In the genomic region with DNA sequence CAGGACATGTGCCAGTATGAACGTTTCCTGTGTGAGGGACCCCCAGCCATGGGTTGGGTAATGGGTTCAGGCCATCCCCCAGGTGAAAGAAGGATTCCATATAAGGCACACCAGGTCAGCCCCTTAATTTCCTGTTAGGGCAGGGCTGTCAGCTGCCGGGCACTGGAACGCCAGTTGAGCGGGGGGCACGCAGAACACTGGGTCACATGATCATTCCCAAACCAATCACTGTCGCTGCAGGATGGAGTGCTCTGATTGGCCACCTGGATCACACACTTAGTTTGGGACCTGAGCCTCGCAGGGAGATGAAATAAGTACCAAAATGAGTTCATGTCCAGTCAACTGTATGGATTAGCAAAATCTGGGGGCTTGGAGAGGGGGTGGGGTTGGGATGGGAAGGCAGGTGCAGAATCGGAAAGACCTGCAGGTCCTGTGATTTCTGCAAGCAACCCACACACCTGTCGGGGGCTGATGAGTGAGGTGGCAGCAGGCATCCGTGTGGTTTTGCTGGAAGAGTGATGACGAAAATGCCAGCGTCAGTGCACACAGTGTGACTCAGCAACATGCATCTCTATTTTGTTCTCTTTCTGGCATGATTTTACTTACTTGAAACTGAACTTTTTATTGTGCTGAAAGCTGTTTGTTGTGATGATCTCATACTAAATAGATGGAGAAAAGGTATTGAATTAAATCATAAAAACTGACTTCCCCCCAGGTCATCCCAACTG, we compare ENCODE assay signal across 12 cellular contexts. TPM values are rescaled to one million over a fixed set of nuclear protein-coding genes. Genes with fewer than 3 reads are reported as not detected.
DNase-seq lines count a peak whose midpoint lies in the region; ATAC-seq and TF ChIP-seq lines count a peak whose summit lies in the region.
"Had no signal": no experiment of that assay in that cellular context is flagged by ENCODE, and none has a peak within 500 bp of the region (broad histone marks: within the 10 kb centered on the region; RNA-seq: fewer than 3 reads in every experiment).

No MANE protein-coding gene starts in this region.

- no peak overlapping the region for H3K4me3 Mint-ChIP-seq in activated CD8-positive, alpha-beta T cell treated with anti-CD3 and anti-CD28 coated beads for 36 hours
- H3K4me3 Mint-ChIP-seq in activated CD8-positive, alpha-beta T cell treated with anti-CD3 and anti-CD28 coated beads, Interleukin-2, amount 10 ng/mL, durations not matched to agents 7 days and 5 days, result no peak overlapping the region
- H3K4me3 Mint-ChIP-seq in central memory CD8-positive, alpha-beta T cell, result no peak overlapping the region
- H3K4me3 Mint-ChIP-seq: dendritic cell treated with granulocyte-macrophage colony-stimulating factor and Interleukin-4, amounts not matched to agents 40 ng/mL and 50 ng/mL, for 4 days had no signal

- CTCF ChIA-PET in activated CD8-positive, alpha-beta T cell treated with anti-CD3 and anti-CD28 coated beads for 36 hours (lab: Charles Lee), result interaction anchor here (1.5 kb wide), 1 partner anchor 8 kb away, joined by 3 read pairs; no protein-coding TSS in a partner anchor
- CTCF ChIA-PET in activated CD8-positive, alpha-beta T cell treated with anti-CD3 and anti-CD28 coated beads, Interleukin-2, amount 10 ng/mL, durations not matched to agents 7 days and 5 days (lab: Charles Lee), result no interaction called here

- H3K4me1 Mint-ChIP-seq in activated CD8-positive, alpha-beta T cell treated with anti-CD3 and anti-CD28 coated beads for 36 hours (ENCODE audit: low read depth), result peaks cover 3% of the 10 kb centered on the region
- H3K4me1 Mint-ChIP-seq in activated CD8-positive, alpha-beta T cell treated with anti-CD3 and anti-CD28 coated beads, Interleukin-2, amount 10 ng/mL, durations not matched to agents 7 days and 5 days (ENCODE audit: low read depth), result no peaks in the 10 kb centered on the region
- peaks cover 10% of the 10 kb centered on the region for H3K4me1 Mint-ChIP-seq in central memory CD8-positive, alpha-beta T cell

- no peak for TF ChIP-seq CTCF in activated CD8-positive, alpha-beta T cell treated with anti-CD3 and anti-CD28 coated beads for 36 hours (IDR thresholded peaks at IDR 0.05)

- H3K27me3 Mint-ChIP-seq in activated CD8-positive, alpha-beta T cell treated with anti-CD3 and anti-CD28 coated beads for 36 hours, result peaks cover 16% of the 10 kb centered on the region
- no peaks in the 10 kb centered on the region for H3K27me3 Mint-ChIP-seq in activated CD8-positive, alpha-beta T cell treated with anti-CD3 and anti-CD28 coated beads, Interleukin-2, amount 10 ng/mL, durations not matched to agents 7 days and 5 days (ENCODE audit: low read depth)
- H3K27me3 Mint-ChIP-seq in central memory CD8-positive, alpha-beta T cell, result peaks cover 55% of the 10 kb centered on the region

- intact Hi-C loops in activated CD8-positive, alpha-beta T cell treated with anti-CD3 and anti-CD28 coated beads for 36 hours (cut with micrococcal nuclease), result no loop called here

- no peak overlapping the region for H3K27ac Mint-ChIP-seq in activated CD8-positive, alpha-beta T cell treated with anti-CD3 and anti-CD28 coated beads for 36 hours
- no peak overlapping the region for H3K27ac Mint-ChIP-seq in activated CD8-positive, alpha-beta T cell treated with anti-CD3 and anti-CD28 coated beads, Interleukin-2, amount 10 ng/mL, durations not matched to agents 7 days and 5 days
- H3K27ac Mint-ChIP-seq in central memory CD8-positive, alpha-beta T cell (ENCODE audit: low read depth), result no peak overlapping the region
- H3K27ac Mint-ChIP-seq: B cell had no signal

- H3K9me3 Mint-ChIP-seq in activated CD8-positive, alpha-beta T cell treated with anti-CD3 and anti-CD28 coated beads for 36 hours, result no peaks in the 10 kb centered on the region
- no peaks in the 10 kb centered on the region for H3K9me3 Mint-ChIP-seq in activated CD8-positive, alpha-beta T cell treated with anti-CD3 and anti-CD28 coated beads, Interleukin-2, amount 10 ng/mL, durations not matched to agents 7 days and 5 days (ENCODE audit: insufficient read depth)
- H3K9me3 Mint-ChIP-seq in central memory CD8-positive, alpha-beta T cell, result no peaks in the 10 kb centered on the region
- H3K9me3 Mint-ChIP-seq: dendritic cell treated with granulocyte-macrophage colony-stimulating factor and Interleukin-4, amounts not matched to agents 40 ng/mL and 50 ng/mL, for 4 days; stimulated activated naive CD8-positive, alpha-beta T cell treated with anti-CD3 and anti-CD28 coated beads, Interleukin-15, amount 100 ng/mL, for 72 hours had no signal

- peak; percentile 69 for ATAC-seq in activated CD8-positive, alpha-beta T cell treated with anti-CD3 and anti-CD28 coated beads for 36 hours
- no peak for ATAC-seq in activated CD8-positive, alpha-beta T cell treated with anti-CD3 and anti-CD28 coated beads, Interleukin-2, amount 10 ng/mL, durations not matched to agents 7 days and 5 days
- peak; percentile 54 for ATAC-seq in central memory CD8-positive, alpha-beta T cell (replicated peaks; ENCODE audit: extremely low read depth, poor library complexity, severe bottlenecking)
- ATAC-seq in SK-N-SH treated with all-trans-retinoic acid at 6 μM for 48 hours (no peak), GM18909 (IDR thresholded peaks at IDR 0.05; ENCODE audit: poor library complexity, unreplicated experiment) (no peak)
- ATAC-seq: stimulated activated naive CD8-positive, alpha-beta T cell treated with anti-CD3 and anti-CD28 coated beads, Interleukin-15, amount 100 ng/mL, for 72 hours had no signal

- DNase-seq in activated CD8-positive, alpha-beta T cell treated with anti-CD3 and anti-CD28 coated beads for 36 hours, result peak; percentile 37
- DNase-seq in activated CD8-positive, alpha-beta T cell treated with anti-CD3 and anti-CD28 coated beads, Interleukin-2, amount 10 ng/mL, durations not matched to agents 7 days and 5 days, result no peak
- DNase-seq in MV-4-11 (lab: John Stamatoyannopoulos, UW) (peak; percentile 42), renal cortical epithelial cell (ENCODE audit: low read depth) (peak; percentile 64), NCI-H1092 (lab: John Stamatoyannopoulos, UW) (no peak)
- DNase-seq in central memory CD8-positive, alpha-beta T cell (ENCODE audit: low spot score in 2 of 2), result no peak
- DNase-seq: NCI-H345; stimulated activated naive CD8-positive, alpha-beta T cell treated with anti-CD3 and anti-CD28 coated beads, Interleukin-15, amount 100 ng/mL, for 72 hours had no signal

- POLR2A ChIA-PET in activated CD8-positive, alpha-beta T cell treated with anti-CD3 and anti-CD28 coated beads for 36 hours (lab: Charles Lee), result interaction anchor here (1.0 kb wide), 1 partner anchor 10 kb away, joined by 3 read pairs; no protein-coding TSS in a partner anchor
- POLR2A ChIA-PET in activated CD8-positive, alpha-beta T cell treated with anti-CD3 and anti-CD28 coated beads, Interleukin-2, amount 10 ng/mL, durations not matched to agents 7 days and 5 days (lab: Charles Lee), result no interaction called here

- H3K36me3 Mint-ChIP-seq in activated CD8-positive, alpha-beta T cell treated with anti-CD3 and anti-CD28 coated beads for 36 hours (ENCODE audit: low read depth), result no peaks in the 10 kb centered on the region
- no peaks in the 10 kb centered on the region for H3K36me3 Mint-ChIP-seq in activated CD8-positive, alpha-beta T cell treated with anti-CD3 and anti-CD28 coated beads, Interleukin-2, amount 10 ng/mL, durations not matched to agents 7 days and 5 days (ENCODE audit: low read depth)
- H3K36me3 Mint-ChIP-seq in central memory CD8-positive, alpha-beta T cell (ENCODE audit: insufficient read depth), result no peaks in the 10 kb centered on the region

TF ChIP-seq in SK-N-SH treated with all-trans-retinoic acid at 6 μM for 48 hours, 23 proteins besides CTCF, POLR2A, EP300 and RAD21 (continues in another document):
- TF ChIP-seq ARNTL (CRISPR knock-in tag; IDR thresholded peaks at IDR 0.05; ENCODE audit: borderline replicate concordance, low read depth), result no peak
- TF ChIP-seq BACH2 (CRISPR knock-in tag; IDR thresholded peaks at IDR 0.05; ENCODE audit: borderline replicate concordance), result no peak
- TF ChIP-seq PPARA (CRISPR knock-in tag; IDR thresholded peaks at IDR 0.05; ENCODE audit: borderline replicate concordance), result no peak
- TF ChIP-seq, protein P1, sequence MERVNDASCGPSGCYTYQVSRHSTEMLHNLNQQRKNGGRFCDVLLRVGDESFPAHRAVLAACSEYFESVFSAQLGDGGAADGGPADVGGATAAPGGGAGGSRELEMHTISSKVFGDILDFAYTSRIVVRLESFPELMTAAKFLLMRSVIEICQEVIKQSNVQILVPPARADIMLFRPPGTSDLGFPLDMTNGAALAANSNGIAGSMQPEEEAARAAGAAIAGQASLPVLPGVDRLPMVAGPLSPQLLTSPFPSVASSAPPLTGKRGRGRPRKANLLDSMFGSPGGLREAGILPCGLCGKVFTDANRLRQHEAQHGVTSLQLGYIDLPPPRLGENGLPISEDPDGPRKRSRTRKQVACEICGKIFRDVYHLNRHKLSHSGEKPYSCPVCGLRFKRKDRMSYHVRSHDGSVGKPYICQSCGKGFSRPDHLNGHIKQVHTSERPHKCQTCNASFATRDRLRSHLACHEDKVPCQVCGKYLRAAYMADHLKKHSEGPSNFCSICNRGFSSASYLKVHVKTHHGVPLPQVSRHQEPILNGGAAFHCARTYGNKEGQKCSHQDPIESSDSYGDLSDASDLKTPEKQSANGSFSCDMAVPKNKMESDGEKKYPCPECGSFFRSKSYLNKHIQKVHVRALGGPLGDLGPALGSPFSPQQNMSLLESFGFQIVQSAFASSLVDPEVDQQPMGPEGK (CRISPR knock-in tag; IDR thresholded peaks at IDR 0.05; ENCODE audit: borderline replicate concordance), result no peak
- TF ChIP-seq ZNF8 (CRISPR knock-in tag; IDR thresholded peaks at IDR 0.05), result no peak
- no peak for TF ChIP-seq SNAI2 (CRISPR knock-in tag; IDR thresholded peaks at IDR 0.05)
- TF ChIP-seq GLIS3 (CRISPR knock-in tag; IDR thresholded peaks at IDR 0.05), result no peak
- no peak for TF ChIP-seq ZNF565 (CRISPR knock-in tag; conservative IDR thresholded peaks at IDR 0.05; ENCODE audit: low read depth)
- TF ChIP-seq ZNF70 (CRISPR knock-in tag; IDR thresholded peaks at IDR 0.05), result no peak
- TF ChIP-seq, protein P2, sequence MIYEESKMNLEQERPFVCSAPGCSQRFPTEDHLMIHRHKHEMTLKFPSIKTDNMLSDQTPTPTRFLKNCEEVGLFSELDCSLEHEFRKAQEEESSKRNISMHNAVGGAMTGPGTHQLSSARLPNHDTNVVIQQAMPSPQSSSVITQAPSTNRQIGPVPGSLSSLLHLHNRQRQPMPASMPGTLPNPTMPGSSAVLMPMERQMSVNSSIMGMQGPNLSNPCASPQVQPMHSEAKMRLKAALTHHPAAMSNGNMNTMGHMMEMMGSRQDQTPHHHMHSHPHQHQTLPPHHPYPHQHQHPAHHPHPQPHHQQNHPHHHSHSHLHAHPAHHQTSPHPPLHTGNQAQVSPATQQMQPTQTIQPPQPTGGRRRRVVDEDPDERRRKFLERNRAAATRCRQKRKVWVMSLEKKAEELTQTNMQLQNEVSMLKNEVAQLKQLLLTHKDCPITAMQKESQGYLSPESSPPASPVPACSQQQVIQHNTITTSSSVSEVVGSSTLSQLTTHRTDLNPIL (CRISPR knock-in tag; IDR thresholded peaks at IDR 0.05; ENCODE audit: low read depth), result no peak

RNA-seq across cellular contexts. Expression of a gene that starts 32.2 kb away (rescaled TPM):
- 1 to 10 TPM; 3.0 to 3.3 TPM for total RNA-seq in activated CD8-positive, alpha-beta T cell treated with anti-CD3 and anti-CD28 coated beads for 36 hours
- total RNA-seq in activated CD8-positive, alpha-beta T cell treated with anti-CD3 and anti-CD28 coated beads, Interleukin-2, amount 10 ng/mL, durations not matched to agents 7 days and 5 days, result 1 to 10 TPM; 2.0 to 2.7 TPM
- 0.52 and 8.8 TPM in 2 replicates for total RNA-seq in renal cortical epithelial cell

Comparison
In these comparisons a context has a peak if more than half of its experiments do, and no peak if none do; other contexts are left out.
1. ATAC-seq: peak in activated CD8-positive, alpha-beta T cell treated with anti-CD3 and anti-CD28 coated beads for 36 hours (single experiment) and central memory CD8-positive, alpha-beta T cell (single experiment); none in activated CD8-positive, alpha-beta T cell treated with anti-CD3 and anti-CD28 coated beads, Interleukin-2, amount 10 ng/mL, durations not matched to agents 7 days and 5 days (single experiment), SK-N-SH treated with all-trans-retinoic acid at 6 μM for 48 hours (single experiment) and GM18909 (single experiment).
2. DNase-seq: peak in activated CD8-positive, alpha-beta T cell treated with anti-CD3 and anti-CD28 coated beads for 36 hours (single experiment), MV-4-11 (single experiment) and renal cortical epithelial cell (single experiment); none in activated CD8-positive, alpha-beta T cell treated with anti-CD3 and anti-CD28 coated beads, Interleukin-2, amount 10 ng/mL, durations not matched to agents 7 days and 5 days (single experiment), central memory CD8-positive, alpha-beta T cell (0 of 2) and NCI-H1092 (single experiment).